8 cellular contexts compared by ENCODE assay signal in the genomic region with DNA sequence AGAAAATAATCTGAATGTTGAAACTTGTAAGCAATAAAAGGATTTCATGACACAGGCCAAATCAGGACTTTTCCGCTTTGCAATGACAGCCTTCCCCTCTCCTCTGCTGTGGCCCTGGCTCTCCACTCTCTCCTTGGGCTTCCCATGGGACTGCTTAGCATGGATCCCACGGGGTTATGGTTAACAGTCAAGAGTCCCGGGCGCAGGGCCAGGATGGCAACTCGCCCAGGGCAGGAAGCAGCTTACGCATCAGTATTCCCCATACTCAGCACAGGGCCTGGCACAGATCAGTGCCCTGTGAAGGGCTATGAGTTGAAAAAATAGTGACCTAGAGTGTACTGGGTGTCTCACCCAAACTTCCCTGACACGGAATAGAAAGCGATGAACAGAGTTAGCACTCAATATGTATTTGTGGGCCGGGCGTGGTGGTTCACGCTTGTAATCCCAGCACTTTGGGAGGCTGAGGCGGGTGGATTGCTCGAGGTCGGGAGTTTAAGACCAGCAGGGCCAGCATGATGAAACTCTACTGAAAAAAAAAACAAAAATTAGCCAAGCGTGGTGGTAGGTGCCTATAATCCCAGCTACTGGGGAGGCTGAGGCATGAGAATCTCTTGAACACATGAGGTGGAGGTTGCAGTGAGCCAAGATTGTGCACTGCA. TPM values are rescaled to one million over a fixed set of nuclear protein-coding genes. Genes with fewer than 3 reads are reported as not detected.
DNase-seq lines count a peak whose midpoint lies in the region; ATAC-seq and TF ChIP-seq lines count a peak whose summit lies in the region.

No MANE protein-coding gene starts in this region.

- H3K27ac ChIP-seq in BLaER1, result no peak overlapping the region

- H3K4me1 ChIP-seq in BLaER1, result peaks cover 25% of the 10 kb centered on the region

- H3K9me3 ChIP-seq in BLaER1, result no peaks in the 10 kb centered on the region

- no peak for TF ChIP-seq CTCF in chondrocyte (IDR thresholded peaks at IDR 0.05)
- TF ChIP-seq CTCF in GM13977 (IDR thresholded peaks at IDR 0.05; ENCODE audit: extremely low read depth, insufficient read depth, missing control alignments), result no peak

- peaks cover 30% of the 10 kb centered on the region for H3K4me1 Mint-ChIP-seq in chondrocyte (ENCODE audit: low read depth)

- no peaks in the 10 kb centered on the region for H3K9me3 Mint-ChIP-seq in chondrocyte (ENCODE audit: low read depth)

- H3K27ac Mint-ChIP-seq in chondrocyte (ENCODE audit: unreplicated experiment), result peak overlapping the region; percentile 82

- peaks cover 5% of the 10 kb centered on the region for H3K27me3 Mint-ChIP-seq in chondrocyte (ENCODE audit: low read depth)

- H3K36me3 ChIP-seq in BLaER1, result no peaks in the 10 kb centered on the region

- CTCF ChIA-PET in HEK293T (lab: Yijun Ruan, JAX), result no interaction called here

- peaks cover 16% of the 10 kb centered on the region; the same call in 1 of the 2 replicates for H4K20me1 ChIP-seq in BLaER1

- no peaks in the 10 kb centered on the region for H3K36me3 Mint-ChIP-seq in chondrocyte (ENCODE audit: low read depth)

- H3K4me3 ChIP-seq in BLaER1, result no peak overlapping the region

- no peak overlapping the region for H3K4me3 Mint-ChIP-seq in chondrocyte (ENCODE audit: unreplicated experiment)

- in situ Hi-C loops in GM13977 (cut with MboI; ENCODE audit: low pct_unique_long_range_greater_than_20kb, low sequenced_read_pairs, unreplicated experiment), result no loop called here

- H3K27me3 ChIP-seq in BLaER1, result peaks cover 36% of the 10 kb centered on the region

- no peak overlapping the region for H3K9ac ChIP-seq in BLaER1

- POLR2A ChIA-PET in HEK293T (lab: Yijun Ruan, JAX), result interaction anchor here (1.3 kb wide), 1 partner anchor 31 kb away, joined by 5 read pairs; no protein-coding TSS in a partner anchor

- DNase-seq in NCI-H2081 (lab: John Stamatoyannopoulos, UW), result peak; percentile 83
- no peak for DNase-seq in chondrocyte (ENCODE audit: low spot score)
- DNase-seq in mucosa of gallbladder (ENCODE audit: low spot score), result peak; percentile 87
- DNase-seq in GM13977 (ENCODE audit: low spot score), result no peak
- DNase-seq in stimulated activated CD4-positive, alpha-beta T cell treated with anti-CD3 and anti-CD28 coated beads, Interleukin-2, amount 100 ng/mL, for 48 hours, result no peak
- DNase-seq in HEK293T (ENCODE audit: extremely low spot score), result no peak

- peak overlapping the region; percentile 79 for H3K4me2 ChIP-seq in BLaER1

- no peak for ATAC-seq in GM18519 (IDR thresholded peaks at IDR 0.05; ENCODE audit: low FRiP score, unreplicated experiment)

TF ChIP-seq in HEK293T, 16 proteins besides CTCF, POLR2A, EP300 and RAD21:
- TF ChIP-seq FOXM1 (IDR thresholded peaks at IDR 0.05; ENCODE audit: borderline replicate concordance), result no peak
- TF ChIP-seq L3MBTL2 (conservative IDR thresholded peaks at IDR 0.05), result no peak
- no peak for TF ChIP-seq FOXA1 (IDR thresholded peaks at IDR 0.05)
- no peak for TF ChIP-seq SUZ12 (IDR thresholded peaks at IDR 0.05)
- no peak for TF ChIP-seq SP1 (IDR thresholded peaks at IDR 0.05)
- TF ChIP-seq LEF1 (IDR thresholded peaks at IDR 0.05; ENCODE audit: borderline replicate concordance), result no peak
- TF ChIP-seq ZNF384 (IDR thresholded peaks at IDR 0.05), result no peak
- no peak for TF ChIP-seq CTBP1 (IDR thresholded peaks at IDR 0.05; ENCODE audit: borderline replicate concordance)
- no peak for TF ChIP-seq ELF4 (IDR thresholded peaks at IDR 0.05)
- TF ChIP-seq, protein P1, sequence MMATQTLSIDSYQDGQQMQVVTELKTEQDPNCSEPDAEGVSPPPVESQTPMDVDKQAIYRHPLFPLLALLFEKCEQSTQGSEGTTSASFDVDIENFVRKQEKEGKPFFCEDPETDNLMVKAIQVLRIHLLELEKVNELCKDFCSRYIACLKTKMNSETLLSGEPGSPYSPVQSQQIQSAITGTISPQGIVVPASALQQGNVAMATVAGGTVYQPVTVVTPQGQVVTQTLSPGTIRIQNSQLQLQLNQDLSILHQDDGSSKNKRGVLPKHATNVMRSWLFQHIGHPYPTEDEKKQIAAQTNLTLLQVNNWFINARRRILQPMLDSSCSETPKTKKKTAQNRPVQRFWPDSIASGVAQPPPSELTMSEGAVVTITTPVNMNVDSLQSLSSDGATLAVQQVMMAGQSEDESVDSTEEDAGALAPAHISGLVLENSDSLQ (IDR thresholded peaks at IDR 0.05), result no peak
- TF ChIP-seq HDGF (IDR thresholded peaks at IDR 0.05; ENCODE audit: borderline replicate concordance), result no peak
- TF ChIP-seq ARNT (IDR thresholded peaks at IDR 0.05), result no peak
- no peak for TF ChIP-seq FOXK2 (IDR thresholded peaks at IDR 0.05)
- TF ChIP-seq NFRKB (IDR thresholded peaks at IDR 0.05), result no peak

RNA-seq across cellular contexts. Expression of a gene that starts 29.1 kb away (rescaled TPM):
- 0.07 TPM in 1 of 3 replicates, not detected in the others for total RNA-seq in chondrocyte
- 1.4 TPM for total RNA-seq in mucosa of gallbladder

Comparison
In these comparisons a context has a peak if more than half of its experiments do, and no peak if none do; other contexts are left out.
1. DNase-seq: peak in NCI-H2081 (2 of 2) and mucosa of gallbladder (single experiment); none in chondrocyte (single experiment), GM13977 (single experiment), stimulated activated CD4-positive, alpha-beta T cell treated with anti-CD3 and anti-CD28 coated beads, Interleukin-2, amount 100 ng/mL, for 48 hours (0 of 2) and HEK293T (single experiment).